In genomic region chr7:44796504-44797328, GRCh38 we compare ENCODE assay signal across 1 cellular context.
TF ChIP-seq lines count a peak whose summit lies in the region.

TSS of gene PPIA (plus strand) at chr7:44796681. CDS start at chr7:44796725, 44 bp downstream.

TF ChIP-seq in HepG2, 621 proteins besides CTCF, POLR2A, EP300 and RAD21 (continued from another document and continues in another):
- TF ChIP-seq, protein P1, sequence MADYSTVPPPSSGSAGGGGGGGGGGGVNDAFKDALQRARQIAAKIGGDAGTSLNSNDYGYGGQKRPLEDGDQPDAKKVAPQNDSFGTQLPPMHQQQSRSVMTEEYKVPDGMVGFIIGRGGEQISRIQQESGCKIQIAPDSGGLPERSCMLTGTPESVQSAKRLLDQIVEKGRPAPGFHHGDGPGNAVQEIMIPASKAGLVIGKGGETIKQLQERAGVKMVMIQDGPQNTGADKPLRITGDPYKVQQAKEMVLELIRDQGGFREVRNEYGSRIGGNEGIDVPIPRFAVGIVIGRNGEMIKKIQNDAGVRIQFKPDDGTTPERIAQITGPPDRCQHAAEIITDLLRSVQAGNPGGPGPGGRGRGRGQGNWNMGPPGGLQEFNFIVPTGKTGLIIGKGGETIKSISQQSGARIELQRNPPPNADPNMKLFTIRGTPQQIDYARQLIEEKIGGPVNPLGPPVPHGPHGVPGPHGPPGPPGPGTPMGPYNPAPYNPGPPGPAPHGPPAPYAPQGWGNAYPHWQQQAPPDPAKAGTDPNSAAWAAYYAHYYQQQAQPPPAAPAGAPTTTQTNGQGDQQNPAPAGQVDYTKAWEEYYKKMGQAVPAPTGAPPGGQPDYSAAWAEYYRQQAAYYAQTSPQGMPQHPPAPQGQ (CRISPR knock-in tag; IDR thresholded peaks at IDR 0.05; ENCODE audit: borderline replicate concordance), result no peak
- TF ChIP-seq, protein P2, sequence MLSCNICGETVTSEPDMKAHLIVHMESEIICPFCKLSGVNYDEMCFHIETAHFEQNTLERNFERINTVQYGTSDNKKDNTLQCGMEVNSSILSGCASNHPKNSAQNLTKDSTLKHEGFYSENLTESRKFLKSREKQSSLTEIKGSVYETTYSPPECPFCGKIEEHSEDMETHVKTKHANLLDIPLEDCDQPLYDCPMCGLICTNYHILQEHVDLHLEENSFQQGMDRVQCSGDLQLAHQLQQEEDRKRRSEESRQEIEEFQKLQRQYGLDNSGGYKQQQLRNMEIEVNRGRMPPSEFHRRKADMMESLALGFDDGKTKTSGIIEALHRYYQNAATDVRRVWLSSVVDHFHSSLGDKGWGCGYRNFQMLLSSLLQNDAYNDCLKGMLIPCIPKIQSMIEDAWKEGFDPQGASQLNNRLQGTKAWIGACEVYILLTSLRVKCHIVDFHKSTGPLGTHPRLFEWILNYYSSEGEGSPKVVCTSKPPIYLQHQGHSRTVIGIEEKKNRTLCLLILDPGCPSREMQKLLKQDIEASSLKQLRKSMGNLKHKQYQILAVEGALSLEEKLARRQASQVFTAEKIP (CRISPR knock-in tag; IDR thresholded peaks at IDR 0.05; ENCODE audit: borderline replicate concordance), result no peak
- TF ChIP-seq, protein P3, sequence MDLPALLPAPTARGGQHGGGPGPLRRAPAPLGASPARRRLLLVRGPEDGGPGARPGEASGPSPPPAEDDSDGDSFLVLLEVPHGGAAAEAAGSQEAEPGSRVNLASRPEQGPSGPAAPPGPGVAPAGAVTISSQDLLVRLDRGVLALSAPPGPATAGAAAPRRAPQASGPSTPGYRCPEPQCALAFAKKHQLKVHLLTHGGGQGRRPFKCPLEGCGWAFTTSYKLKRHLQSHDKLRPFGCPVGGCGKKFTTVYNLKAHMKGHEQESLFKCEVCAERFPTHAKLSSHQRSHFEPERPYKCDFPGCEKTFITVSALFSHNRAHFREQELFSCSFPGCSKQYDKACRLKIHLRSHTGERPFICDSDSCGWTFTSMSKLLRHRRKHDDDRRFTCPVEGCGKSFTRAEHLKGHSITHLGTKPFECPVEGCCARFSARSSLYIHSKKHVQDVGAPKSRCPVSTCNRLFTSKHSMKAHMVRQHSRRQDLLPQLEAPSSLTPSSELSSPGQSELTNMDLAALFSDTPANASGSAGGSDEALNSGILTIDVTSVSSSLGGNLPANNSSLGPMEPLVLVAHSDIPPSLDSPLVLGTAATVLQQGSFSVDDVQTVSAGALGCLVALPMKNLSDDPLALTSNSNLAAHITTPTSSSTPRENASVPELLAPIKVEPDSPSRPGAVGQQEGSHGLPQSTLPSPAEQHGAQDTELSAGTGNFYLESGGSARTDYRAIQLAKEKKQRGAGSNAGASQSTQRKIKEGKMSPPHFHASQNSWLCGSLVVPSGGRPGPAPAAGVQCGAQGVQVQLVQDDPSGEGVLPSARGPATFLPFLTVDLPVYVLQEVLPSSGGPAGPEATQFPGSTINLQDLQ (CRISPR knock-in tag; IDR thresholded peaks at IDR 0.05), result peak; percentile 57; the same call in 1 of the 2 replicates
- TF ChIP-seq ZBTB10 (CRISPR knock-in tag; IDR thresholded peaks at IDR 0.05; ENCODE audit: borderline replicate concordance) (peak; percentile 80), TCF7L2 (IDR thresholded peaks at IDR 0.05; ENCODE audit: low read depth, low read length) (no peak), PHF5A (CRISPR knock-in tag; IDR thresholded peaks at IDR 0.05; ENCODE audit: low read depth, unreplicated experiment) (no peak), NCOA2 (CRISPR knock-in tag; IDR thresholded peaks at IDR 0.05) (no peak), HOXA5 (CRISPR knock-in tag; IDR thresholded peaks at IDR 0.05) (peak; percentile 24; the same call in 1 of the 2 replicates), ZNF367 (CRISPR knock-in tag; IDR thresholded peaks at IDR 0.05; ENCODE audit: borderline replicate concordance) (no peak), IKZF4 (CRISPR knock-in tag; IDR thresholded peaks at IDR 0.05; ENCODE audit: borderline replicate concordance, low read depth, not compliant biosample characterization) (no peak), KDM6A (CRISPR knock-in tag; IDR thresholded peaks at IDR 0.05; ENCODE audit: low read depth) (no peak), ZNF260 (CRISPR knock-in tag; IDR thresholded peaks at IDR 0.05; ENCODE audit: borderline replicate concordance, low read depth) (0 out of 2 replicates have a peak, but pooled peaks have one; percentile 71), ZNF558 (CRISPR knock-in tag; IDR thresholded peaks at IDR 0.05; ENCODE audit: borderline replicate concordance) (no peak; the same call in 1 of the 2 replicates), SP1 (IDR thresholded peaks at IDR 0.05) (no peak), SP1 (CRISPR knock-in tag; IDR thresholded peaks at IDR 0.05) (peak; percentile 87), ZNF607 (CRISPR knock-in tag; IDR thresholded peaks at IDR 0.05; ENCODE audit: borderline replicate concordance) (peak; percentile 70), KLF12 (CRISPR knock-in tag; IDR thresholded peaks at IDR 0.05; ENCODE audit: borderline replicate concordance) (peak; percentile 81; the same call in 1 of the 2 replicates), STAT5B (CRISPR knock-in tag; IDR thresholded peaks at IDR 0.05) (0 out of 2 replicates have a peak, but pooled peaks have one; percentile 75), GLI4 (CRISPR knock-in tag; IDR thresholded peaks at IDR 0.05; ENCODE audit: borderline replicate concordance) (peak; percentile 31; the same call in 1 of the 2 replicates), TBX2 (CRISPR knock-in tag; IDR thresholded peaks at IDR 0.05; ENCODE audit: borderline replicate concordance) (peak; percentile 54; the same call in 1 of the 2 replicates), SP4 (CRISPR knock-in tag; IDR thresholded peaks at IDR 0.05) (peak; percentile 86), KMT2B (CRISPR knock-in tag; IDR thresholded peaks at IDR 0.05) (no peak; the same call in 1 of the 2 replicates), ZNF670 (CRISPR knock-in tag; IDR thresholded peaks at IDR 0.05; ENCODE audit: borderline replicate concordance) (0 out of 2 replicates have a peak, but pooled peaks have one; percentile 33), NFKBIZ (CRISPR knock-in tag; IDR thresholded peaks at IDR 0.05) (no peak), ZNF709 (CRISPR knock-in tag; IDR thresholded peaks at IDR 0.05) (peak; percentile 82), ZSCAN5A (CRISPR knock-in tag; IDR thresholded peaks at IDR 0.05; ENCODE audit: borderline replicate concordance) (peak; percentile 85; the same call in 1 of the 2 replicates), ZNF138 (CRISPR knock-in tag; IDR thresholded peaks at IDR 0.05; ENCODE audit: low read depth) (no peak; the same call in 1 of the 2 replicates), REPIN1 (CRISPR knock-in tag; IDR thresholded peaks at IDR 0.05; ENCODE audit: borderline replicate concordance, low read depth) (peak; percentile 21; the same call in 1 of the 2 replicates), ZNF143 (CRISPR knock-in tag; IDR thresholded peaks at IDR 0.05) (no peak), TSC22D2 (CRISPR knock-in tag; IDR thresholded peaks at IDR 0.05; ENCODE audit: borderline replicate concordance) (no peak), ZNF761 (CRISPR knock-in tag; conservative IDR thresholded peaks at IDR 0.05) (peak; percentile 43; the same call in 1 of the 2 replicates)
- TF ChIP-seq, protein P4, sequence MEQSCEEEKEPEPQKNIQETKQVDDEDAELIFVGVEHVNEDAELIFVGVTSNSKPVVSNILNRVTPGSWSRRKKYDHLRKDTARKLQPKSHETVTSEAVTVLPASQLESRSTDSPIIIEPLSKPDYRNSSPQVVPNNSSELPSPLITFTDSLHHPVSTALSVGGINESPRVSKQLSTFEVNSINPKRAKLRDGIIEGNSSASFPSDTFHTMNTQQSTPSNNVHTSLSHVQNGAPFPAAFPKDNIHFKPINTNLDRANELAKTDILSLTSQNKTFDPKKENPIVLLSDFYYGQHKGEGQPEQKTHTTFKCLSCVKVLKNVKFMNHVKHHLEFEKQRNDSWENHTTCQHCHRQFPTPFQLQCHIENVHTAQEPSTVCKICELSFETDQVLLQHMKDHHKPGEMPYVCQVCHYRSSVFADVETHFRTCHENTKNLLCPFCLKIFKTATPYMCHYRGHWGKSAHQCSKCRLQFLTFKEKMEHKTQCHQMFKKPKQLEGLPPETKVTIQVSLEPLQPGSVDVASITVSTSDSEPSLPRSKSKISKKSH (CRISPR knock-in tag; IDR thresholded peaks at IDR 0.05; ENCODE audit: borderline replicate concordance), result no peak
- TF ChIP-seq, protein P5, sequence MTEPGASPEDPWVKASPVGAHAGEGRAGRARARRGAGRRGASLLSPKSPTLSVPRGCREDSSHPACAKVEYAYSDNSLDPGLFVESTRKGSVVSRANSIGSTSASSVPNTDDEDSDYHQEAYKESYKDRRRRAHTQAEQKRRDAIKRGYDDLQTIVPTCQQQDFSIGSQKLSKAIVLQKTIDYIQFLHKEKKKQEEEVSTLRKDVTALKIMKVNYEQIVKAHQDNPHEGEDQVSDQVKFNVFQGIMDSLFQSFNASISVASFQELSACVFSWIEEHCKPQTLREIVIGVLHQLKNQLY (CRISPR knock-in tag; IDR thresholded peaks at IDR 0.05), result peak; percentile 17; the same call in 1 of the 2 replicates
- TF ChIP-seq, protein P6, sequence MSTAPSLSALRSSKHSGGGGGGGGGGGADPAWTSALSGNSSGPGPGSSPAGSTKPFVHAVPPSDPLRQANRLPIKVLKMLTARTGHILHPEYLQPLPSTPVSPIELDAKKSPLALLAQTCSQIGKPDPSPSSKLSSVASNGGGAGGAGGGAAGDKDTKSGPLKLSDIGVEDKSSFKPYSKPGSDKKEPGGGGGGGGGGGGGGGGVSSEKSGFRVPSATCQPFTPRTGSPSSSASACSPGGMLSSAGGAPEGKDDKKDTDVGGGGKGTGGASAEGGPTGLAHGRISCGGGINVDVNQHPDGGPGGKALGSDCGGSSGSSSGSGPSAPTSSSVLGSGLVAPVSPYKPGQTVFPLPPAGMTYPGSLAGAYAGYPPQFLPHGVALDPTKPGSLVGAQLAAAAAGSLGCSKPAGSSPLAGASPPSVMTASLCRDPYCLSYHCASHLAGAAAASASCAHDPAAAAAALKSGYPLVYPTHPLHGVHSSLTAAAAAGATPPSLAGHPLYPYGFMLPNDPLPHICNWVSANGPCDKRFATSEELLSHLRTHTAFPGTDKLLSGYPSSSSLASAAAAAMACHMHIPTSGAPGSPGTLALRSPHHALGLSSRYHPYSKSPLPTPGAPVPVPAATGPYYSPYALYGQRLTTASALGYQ (CRISPR knock-in tag; IDR thresholded peaks at IDR 0.05), result peak; percentile 63; the same call in 1 of the 2 replicates
- TF ChIP-seq, protein P7, sequence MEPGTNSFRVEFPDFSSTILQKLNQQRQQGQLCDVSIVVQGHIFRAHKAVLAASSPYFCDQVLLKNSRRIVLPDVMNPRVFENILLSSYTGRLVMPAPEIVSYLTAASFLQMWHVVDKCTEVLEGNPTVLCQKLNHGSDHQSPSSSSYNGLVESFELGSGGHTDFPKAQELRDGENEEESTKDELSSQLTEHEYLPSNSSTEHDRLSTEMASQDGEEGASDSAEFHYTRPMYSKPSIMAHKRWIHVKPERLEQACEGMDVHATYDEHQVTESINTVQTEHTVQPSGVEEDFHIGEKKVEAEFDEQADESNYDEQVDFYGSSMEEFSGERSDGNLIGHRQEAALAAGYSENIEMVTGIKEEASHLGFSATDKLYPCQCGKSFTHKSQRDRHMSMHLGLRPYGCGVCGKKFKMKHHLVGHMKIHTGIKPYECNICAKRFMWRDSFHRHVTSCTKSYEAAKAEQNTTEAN (CRISPR knock-in tag; conservative IDR thresholded peaks at IDR 0.05), result no peak; the same call in none of the 2 replicates
- TF ChIP-seq, protein P8, sequence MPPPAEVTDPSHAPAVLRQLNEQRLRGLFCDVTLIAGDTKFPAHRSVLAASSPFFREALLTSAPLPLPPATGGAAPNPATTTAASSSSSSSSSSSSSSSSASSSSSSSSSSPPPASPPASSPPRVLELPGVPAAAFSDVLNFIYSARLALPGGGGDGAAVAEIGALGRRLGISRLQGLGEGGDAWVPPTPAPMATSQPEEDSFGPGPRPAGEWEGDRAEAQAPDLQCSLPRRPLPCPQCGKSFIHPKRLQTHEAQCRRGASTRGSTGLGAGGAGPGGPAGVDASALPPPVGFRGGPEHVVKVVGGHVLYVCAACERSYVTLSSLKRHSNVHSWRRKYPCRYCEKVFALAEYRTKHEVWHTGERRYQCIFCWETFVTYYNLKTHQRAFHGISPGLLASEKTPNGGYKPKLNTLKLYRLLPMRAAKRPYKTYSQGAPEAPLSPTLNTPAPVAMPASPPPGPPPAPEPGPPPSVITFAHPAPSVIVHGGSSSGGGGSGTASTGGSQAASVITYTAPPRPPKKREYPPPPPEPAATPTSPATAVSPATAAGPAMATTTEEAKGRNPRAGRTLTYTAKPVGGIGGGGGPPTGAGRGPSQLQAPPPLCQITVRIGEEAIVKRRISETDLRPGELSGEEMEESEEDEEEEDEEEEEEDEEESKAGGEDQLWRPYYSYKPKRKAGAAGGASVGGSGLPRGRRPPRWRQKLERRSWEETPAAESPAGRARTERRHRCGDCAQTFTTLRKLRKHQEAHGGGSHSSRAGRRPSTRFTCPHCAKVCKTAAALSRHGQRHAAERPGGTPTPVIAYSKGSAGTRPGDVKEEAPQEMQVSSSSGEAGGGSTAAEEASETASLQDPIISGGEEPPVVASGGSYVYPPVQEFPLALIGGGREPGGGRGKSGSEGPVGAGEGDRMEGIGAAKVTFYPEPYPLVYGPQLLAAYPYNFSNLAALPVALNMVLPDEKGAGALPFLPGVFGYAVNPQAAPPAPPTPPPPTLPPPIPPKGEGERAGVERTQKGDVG (CRISPR knock-in tag; IDR thresholded peaks at IDR 0.05; ENCODE audit: borderline replicate concordance), result no peak
- TF ChIP-seq, protein P9, sequence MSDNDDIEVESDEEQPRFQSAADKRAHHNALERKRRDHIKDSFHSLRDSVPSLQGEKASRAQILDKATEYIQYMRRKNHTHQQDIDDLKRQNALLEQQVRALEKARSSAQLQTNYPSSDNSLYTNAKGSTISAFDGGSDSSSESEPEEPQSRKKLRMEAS (IDR thresholded peaks at IDR 0.05), result peak; percentile 98
